Comparison of ENCODE assay signal across 19 cellular contexts in the genomic region with DNA sequence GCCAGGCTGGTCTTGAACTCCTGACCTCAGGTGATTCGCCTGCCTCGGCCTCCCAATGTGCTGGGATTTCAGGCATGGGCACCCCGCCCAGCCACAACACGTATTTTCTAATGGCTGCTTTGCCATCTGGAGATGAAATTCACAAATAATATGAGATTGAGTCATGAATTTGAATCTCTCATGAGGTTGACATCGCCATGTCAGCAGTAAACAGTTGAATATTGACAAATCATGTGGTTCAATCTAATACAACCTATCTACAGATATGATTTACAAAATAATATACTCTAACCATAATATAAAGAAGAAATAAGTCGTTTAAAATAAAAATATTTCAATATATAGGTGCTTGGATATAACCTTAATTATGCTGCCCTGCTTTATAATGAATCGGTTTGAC. TPM values are rescaled to one million over a fixed set of nuclear protein-coding genes. Genes with fewer than 3 reads are reported as not detected.
"Had no signal": no experiment of that assay in that cellular context is flagged by ENCODE, and none has a peak within 500 bp of the region (broad histone marks: within the 10 kb centered on the region; RNA-seq: fewer than 3 reads in every experiment).

No MANE protein-coding gene starts in this region.

- H3K27me3 ChIP-seq: colonic mucosa, heart left ventricle, ovary, transverse colon had no signal

- DNase-seq: colonic mucosa; dermis blood vessel endothelial cell; erythroblast; foreskin melanocyte; hippocampal formation; kidney glomerular epithelial cell; natural killer cell; ovary; right cardiac atrium; stimulated activated CD4-positive, alpha-beta T cell treated with anti-CD3 and anti-CD28 coated beads, Interleukin-15, amount 100 ng/mL, for 24 hours; stimulated activated CD4-positive, alpha-beta T cell treated with anti-CD3 and anti-CD28 coated beads, Interleukin-1b, Interleukin-23, amount 100 ng/mL, for 48 hours; stimulated activated CD4-positive, alpha-beta T cell treated with anti-CD3 and anti-CD28 coated beads, Interleukin-4, amount 100 ng/mL, for 24 hours; stimulated activated naive CD4-positive, alpha-beta T cell; stomach; substantia nigra; transverse colon had no signal

- ATAC-seq: heart left ventricle, natural killer cell, right cardiac atrium had no signal

- H3K4me1 ChIP-seq: colonic mucosa had no signal

- H3K9me3 ChIP-seq: colonic mucosa, heart left ventricle, ovary, stomach, thoracic aorta, transverse colon had no signal

- H3K4me3 ChIP-seq: colonic mucosa, heart left ventricle, ovary, stomach, thoracic aorta, transverse colon had no signal

- H3K36me3 ChIP-seq: colonic mucosa, ovary, stomach, thoracic aorta, transverse colon had no signal

- H3K27ac ChIP-seq: colonic mucosa, ovary, stomach, thoracic aorta, transverse colon had no signal

RNA-seq across cellular contexts. Expression of gene MYOM3, which starts 42.1 kb away (rescaled TPM):
- total RNA-seq: dermis blood vessel endothelial cell, neural crest cell had no signal
